ENCODE assay signal across 8 cellular contexts in genomic region chr11:130449996-130450419, GRCh38. TPM values are rescaled to one million over a fixed set of nuclear protein-coding genes. Genes with fewer than 3 reads are reported as not detected.
DNase-seq lines count a peak whose midpoint lies in the region; ATAC-seq and TF ChIP-seq lines count a peak whose summit lies in the region.

No MANE protein-coding gene starts in this region.

- H3K27ac ChIP-seq in right cardiac atrium (ENCODE audit: low read length) (peak overlapping the region; percentile 82), prostate gland (peak overlapping the region in 1 of 2 donors; percentile 2)

- H3K27me3 ChIP-seq in right cardiac atrium (ENCODE audit: control insufficient read depth, insufficient read depth) (no peaks in the 10 kb centered on the region), prostate gland (replicated peaks; ENCODE audit: insufficient read depth) (no peaks in the 10 kb centered on the region)

- peak; percentile 94 for DNase-seq in ELF-1 (ENCODE audit: low read depth, low spot score)
- peak; percentile 76 for DNase-seq in amniotic epithelial cell (ENCODE audit: low read depth)
- DNase-seq in right cardiac atrium, result peak; percentile 90 to 96 (median 95)
- DNase-seq in prostate gland (ENCODE audit: low spot score), result no peak
- DNase-seq in stimulated activated naive CD4-positive, alpha-beta T cell treated with Interleukin-2 at 50 U/mL for 16 hours (lab: John Stamatoyannopoulos, UW), result no peak
- no peak for DNase-seq in activated naive CD4-positive, alpha-beta T cell (lab: John Stamatoyannopoulos, UW)

- ATAC-seq in right cardiac atrium (peak; percentile 72 to 77), GM21528 (IDR thresholded peaks at IDR 0.05; ENCODE audit: low FRiP score, unreplicated experiment) (no peak), GM18498 (IDR thresholded peaks at IDR 0.05; ENCODE audit: unreplicated experiment) (no peak)

- no peak for TF ChIP-seq POLR2A in prostate gland (IDR thresholded peaks at IDR 0.05)

- intact Hi-C loops in right cardiac atrium (cut with DNase I), result loop anchor here (2.0 to 10.0 kb wide), 6 partner anchors 72 to 277 kb away; no protein-coding TSS in a partner anchor
- intact Hi-C loops in prostate gland (cut with DNase I), result loop anchor here (5.0 kb wide), 2 partner anchors 172 to 377 kb away; no protein-coding TSS in a partner anchor

- H3K4me1 ChIP-seq in right cardiac atrium (ENCODE audit: control insufficient read depth, insufficient read depth, low read length) (peaks cover 1% of the 10 kb centered on the region), prostate gland (replicated peaks) (peaks cover 6% of the 10 kb centered on the region)

- H3K4me3 ChIP-seq in right cardiac atrium (ENCODE audit: low read length) (peak overlapping the region; percentile 70), prostate gland (peak overlapping the region; percentile 30 to 41)

- TF ChIP-seq CTCF in prostate gland (IDR thresholded peaks at IDR 0.05), result peak in 2 of 4 experiments; percentile 31 to 40

- 11% methylated on average over 29 of the region's 29 CpGs for WGBS in right cardiac atrium
- WGBS in prostate gland, result 31% methylated on average over 29 of the region's 29 CpGs

- no peaks in the 10 kb centered on the region for H3K36me3 ChIP-seq in prostate gland

- H3K9me3 ChIP-seq in right cardiac atrium (ENCODE audit: control insufficient read depth, low read length) (no peaks in the 10 kb centered on the region), prostate gland (no peaks in the 10 kb centered on the region)

RNA-seq across cellular contexts. Expression of gene ADAMTS15, which starts 1.6 kb away (rescaled TPM):
- total RNA-seq in right cardiac atrium (10 to 100 TPM; 13.4 to 30.2 (median 30.0) TPM), prostate gland (1 to 10 TPM in 1 of 2 donors, under 1 TPM in 1; 0.59 to 1.5 TPM)
- 13.7 TPM for polyA plus RNA-seq in right cardiac atrium

RNA-seq across cellular contexts. Expression of gene ADAMTS8, which starts 21.6 kb away (rescaled TPM):
- total RNA-seq in right cardiac atrium (10 to 100 TPM in 1 of 4 donors, 1 to 10 TPM in 1, under 1 TPM in 2; 0.45 to 10.1 (median 0.95) TPM), prostate gland (1 to 10 TPM in 1 of 2 donors, under 1 TPM in 1; 0.82 to 1.7 TPM)
- 0.88 TPM for polyA plus RNA-seq in right cardiac atrium

Comparison
In these comparisons a context has a peak if more than half of its experiments do, and no peak if none do; other contexts are left out.
1. DNase-seq: peak in ELF-1 (single experiment), amniotic epithelial cell (single experiment) and right cardiac atrium (3 of 3); none in prostate gland (single experiment), stimulated activated naive CD4-positive, alpha-beta T cell treated with Interleukin-2 at 50 U/mL for 16 hours (single experiment) and activated naive CD4-positive, alpha-beta T cell (0 of 4).
2. ATAC-seq: peak in right cardiac atrium (2 of 2); none in GM21528 (single experiment) and GM18498 (single experiment).
3. RNA of gene ADAMTS15, which starts 1.6 kb away (total RNA-seq): 13.4 to 30.2 TPM in right cardiac atrium; 0.59 to 1.5 TPM in prostate gland; every median in the first group is over 4 times any median in the second.